Comparison of ENCODE assay signal across 21 cellular contexts in genomic region chr15:100281096-100281917, GRCh38.
DNase-seq lines count a peak whose midpoint lies in the region; ATAC-seq and TF ChIP-seq lines count a peak whose summit lies in the region.
"Had no signal": no experiment of that assay in that cellular context is flagged by ENCODE, and none has a peak within 500 bp of the region (broad histone marks: within the 10 kb centered on the region; RNA-seq: fewer than 3 reads in every experiment).

No MANE protein-coding gene starts in this region.

- no peaks in the 10 kb centered on the region for H3K4me1 Mint-ChIP-seq in activated CD8-positive, alpha-beta T cell treated with anti-CD3 and anti-CD28 coated beads, Interleukin-2, amount 10 ng/mL, durations not matched to agents 7 days and 5 days (ENCODE audit: low read depth)
- H3K4me1 Mint-ChIP-seq in activated CD8-positive, alpha-beta T cell treated with anti-CD3 and anti-CD28 coated beads for 36 hours (ENCODE audit: low read depth) = no peaks in the 10 kb centered on the region
- no peaks in the 10 kb centered on the region for H3K4me1 Mint-ChIP-seq in osteocyte (ENCODE audit: unreplicated experiment)
- H3K4me1 Mint-ChIP-seq: B cell had no signal

- intact Hi-C loops in activated CD8-positive, alpha-beta T cell treated with anti-CD3 and anti-CD28 coated beads for 36 hours (cut with micrococcal nuclease) = no loop called here
- intact Hi-C loops in esophagus muscularis mucosa (cut with DNase I) = no loop called here

- no peaks in the 10 kb centered on the region for H3K27me3 Mint-ChIP-seq in activated CD8-positive, alpha-beta T cell treated with anti-CD3 and anti-CD28 coated beads, Interleukin-2, amount 10 ng/mL, durations not matched to agents 7 days and 5 days (ENCODE audit: low read depth)
- no peaks in the 10 kb centered on the region for H3K27me3 Mint-ChIP-seq in activated CD8-positive, alpha-beta T cell treated with anti-CD3 and anti-CD28 coated beads for 36 hours
- no peaks in the 10 kb centered on the region for H3K27me3 Mint-ChIP-seq in osteocyte (ENCODE audit: unreplicated experiment)
- H3K27me3 Mint-ChIP-seq: CD4-positive, alpha-beta T cell had no signal

- CTCF ChIA-PET in activated CD8-positive, alpha-beta T cell treated with anti-CD3 and anti-CD28 coated beads, Interleukin-2, amount 10 ng/mL, durations not matched to agents 7 days and 5 days (lab: Charles Lee) = no interaction called here
- CTCF ChIA-PET in activated CD8-positive, alpha-beta T cell treated with anti-CD3 and anti-CD28 coated beads for 36 hours (lab: Charles Lee) = no interaction called here

- no peaks in the 10 kb centered on the region for H3K27me3 ChIP-seq in esophagus muscularis mucosa
- H3K27me3 ChIP-seq: BLaER1 treated with 17β-estradiol and CSF1 and Interleukin-3, amounts not matched to agents 10 nM and 100 nM had no signal

- ATAC-seq in activated CD8-positive, alpha-beta T cell treated with anti-CD3 and anti-CD28 coated beads, Interleukin-2, amount 10 ng/mL, durations not matched to agents 7 days and 5 days = no peak
- no peak for ATAC-seq in activated CD8-positive, alpha-beta T cell treated with anti-CD3 and anti-CD28 coated beads for 36 hours
- ATAC-seq: CD8-positive, alpha-beta T cell; GM12878 had no signal

- no peak overlapping the region for H3K27ac Mint-ChIP-seq in activated CD8-positive, alpha-beta T cell treated with anti-CD3 and anti-CD28 coated beads, Interleukin-2, amount 10 ng/mL, durations not matched to agents 7 days and 5 days
- no peak overlapping the region for H3K27ac Mint-ChIP-seq in activated CD8-positive, alpha-beta T cell treated with anti-CD3 and anti-CD28 coated beads for 36 hours
- no peak overlapping the region for H3K27ac Mint-ChIP-seq in osteocyte (ENCODE audit: unreplicated experiment)
- H3K27ac Mint-ChIP-seq: B cell; CD4-positive, alpha-beta T cell; CD8-positive, alpha-beta T cell had no signal

- POLR2A ChIA-PET in activated CD8-positive, alpha-beta T cell treated with anti-CD3 and anti-CD28 coated beads, Interleukin-2, amount 10 ng/mL, durations not matched to agents 7 days and 5 days (lab: Charles Lee) = no interaction called here
- POLR2A ChIA-PET in activated CD8-positive, alpha-beta T cell treated with anti-CD3 and anti-CD28 coated beads for 36 hours (lab: Charles Lee) = no interaction called here

- H3K9me3 ChIP-seq in esophagus muscularis mucosa = no peaks in the 10 kb centered on the region
- H3K9me3 ChIP-seq: Caco-2 had no signal

- no peak for TF ChIP-seq POLR2A in esophagus muscularis mucosa (IDR thresholded peaks at IDR 0.05; ENCODE audit: low read depth)

- no peaks in the 10 kb centered on the region for H3K9me3 Mint-ChIP-seq in activated CD8-positive, alpha-beta T cell treated with anti-CD3 and anti-CD28 coated beads, Interleukin-2, amount 10 ng/mL, durations not matched to agents 7 days and 5 days (ENCODE audit: insufficient read depth)
- no peaks in the 10 kb centered on the region for H3K9me3 Mint-ChIP-seq in activated CD8-positive, alpha-beta T cell treated with anti-CD3 and anti-CD28 coated beads for 36 hours
- peaks cover 36% of the 10 kb centered on the region for H3K9me3 Mint-ChIP-seq in osteocyte (ENCODE audit: unreplicated experiment)
- H3K9me3 Mint-ChIP-seq: CD4-positive, alpha-beta T cell; CD8-positive, alpha-beta T cell had no signal

- no peak overlapping the region for H3K4me3 ChIP-seq in esophagus muscularis mucosa
- H3K4me3 ChIP-seq: BLaER1 treated with 17β-estradiol and CSF1 and Interleukin-3, amounts not matched to agents 10 nM and 100 nM; GM12878 had no signal

- no peaks in the 10 kb centered on the region for H3K36me3 ChIP-seq in esophagus muscularis mucosa
- H3K36me3 ChIP-seq: BLaER1 treated with 17β-estradiol and CSF1 and Interleukin-3, amounts not matched to agents 10 nM and 100 nM had no signal

- no peak overlapping the region for H3K4me3 Mint-ChIP-seq in activated CD8-positive, alpha-beta T cell treated with anti-CD3 and anti-CD28 coated beads, Interleukin-2, amount 10 ng/mL, durations not matched to agents 7 days and 5 days
- no peak overlapping the region for H3K4me3 Mint-ChIP-seq in activated CD8-positive, alpha-beta T cell treated with anti-CD3 and anti-CD28 coated beads for 36 hours
- H3K4me3 Mint-ChIP-seq in osteocyte (ENCODE audit: unreplicated experiment) = no peak overlapping the region
- H3K4me3 Mint-ChIP-seq: B cell; CD4-positive, alpha-beta T cell; CD8-positive, alpha-beta T cell had no signal

- WGBS in esophagus muscularis mucosa = 88% methylated on average over 30 of the region's 30 CpGs

- TF ChIP-seq EP300 in esophagus muscularis mucosa (IDR thresholded peaks at IDR 0.05) = no peak

- no peak overlapping the region for H3K27ac ChIP-seq in esophagus muscularis mucosa (replicated peaks in 1 of 4)
- H3K27ac ChIP-seq: BLaER1 treated with 17β-estradiol and CSF1 and Interleukin-3, amounts not matched to agents 10 nM and 100 nM; C4-2B had no signal

- DNase-seq in activated CD8-positive, alpha-beta T cell treated with anti-CD3 and anti-CD28 coated beads, Interleukin-2, amount 10 ng/mL, durations not matched to agents 7 days and 5 days = peak; percentile 15
- no peak for DNase-seq in activated CD8-positive, alpha-beta T cell treated with anti-CD3 and anti-CD28 coated beads for 36 hours
- DNase-seq in esophagus muscularis mucosa (ENCODE audit: extremely low spot score) = peak; percentile 86
- peak; percentile 89 for DNase-seq in mesenteric fat pad (ENCODE audit: low spot score)
- peak; percentile 78 for DNase-seq in osteocyte (ENCODE audit: extremely low spot score, unreplicated experiment)
- no peak for DNase-seq in hippocampal formation (lab: John Stamatoyannopoulos, UW)
- DNase-seq in effector CD8-positive, alpha-beta T cell (lab: John Stamatoyannopoulos, UW) = no peak
- DNase-seq in amygdala (lab: John Stamatoyannopoulos, UW) = no peak
- DNase-seq: 8988T; ACHN; AML-193; Caco-2; Calu3; CD4-positive, alpha-beta T cell; CD8-positive, alpha-beta T cell; DMS79 treated with DMSO at 0.1 percent for 48 hours; GF-D8 had no signal

- H3K4me1 ChIP-seq in esophagus muscularis mucosa = peaks cover 0 to 32% (median 29%) of the 10 kb centered on the region in 4 donors
- H3K4me1 ChIP-seq: BLaER1 treated with 17β-estradiol and CSF1 and Interleukin-3, amounts not matched to agents 10 nM and 100 nM; Caco-2 had no signal

- no peaks in the 10 kb centered on the region for H3K36me3 Mint-ChIP-seq in activated CD8-positive, alpha-beta T cell treated with anti-CD3 and anti-CD28 coated beads, Interleukin-2, amount 10 ng/mL, durations not matched to agents 7 days and 5 days (ENCODE audit: low read depth)
- H3K36me3 Mint-ChIP-seq in activated CD8-positive, alpha-beta T cell treated with anti-CD3 and anti-CD28 coated beads for 36 hours (ENCODE audit: low read depth) = no peaks in the 10 kb centered on the region
- no peaks in the 10 kb centered on the region for H3K36me3 Mint-ChIP-seq in osteocyte (ENCODE audit: unreplicated experiment)

- no peak for TF ChIP-seq CTCF in activated CD8-positive, alpha-beta T cell treated with anti-CD3 and anti-CD28 coated beads for 36 hours (IDR thresholded peaks at IDR 0.05)
- no peak for TF ChIP-seq CTCF in esophagus muscularis mucosa (IDR thresholded peaks at IDR 0.05)
- no peak for TF ChIP-seq CTCF in osteocyte (IDR thresholded peaks at IDR 0.05)

Comparison
In these comparisons a context has a peak if more than half of its experiments do, and no peak if none do; other contexts are left out.
1. DNase-seq: peak in activated CD8-positive, alpha-beta T cell treated with anti-CD3 and anti-CD28 coated beads, Interleukin-2, amount 10 ng/mL, durations not matched to agents 7 days and 5 days (single experiment), esophagus muscularis mucosa (single experiment), mesenteric fat pad (single experiment) and osteocyte (single experiment); none in activated CD8-positive, alpha-beta T cell treated with anti-CD3 and anti-CD28 coated beads for 36 hours (single experiment), hippocampal formation (0 of 2), effector CD8-positive, alpha-beta T cell (single experiment) and amygdala (0 of 56).